1 cellular context compared by ENCODE assay signal in the genomic region with DNA sequence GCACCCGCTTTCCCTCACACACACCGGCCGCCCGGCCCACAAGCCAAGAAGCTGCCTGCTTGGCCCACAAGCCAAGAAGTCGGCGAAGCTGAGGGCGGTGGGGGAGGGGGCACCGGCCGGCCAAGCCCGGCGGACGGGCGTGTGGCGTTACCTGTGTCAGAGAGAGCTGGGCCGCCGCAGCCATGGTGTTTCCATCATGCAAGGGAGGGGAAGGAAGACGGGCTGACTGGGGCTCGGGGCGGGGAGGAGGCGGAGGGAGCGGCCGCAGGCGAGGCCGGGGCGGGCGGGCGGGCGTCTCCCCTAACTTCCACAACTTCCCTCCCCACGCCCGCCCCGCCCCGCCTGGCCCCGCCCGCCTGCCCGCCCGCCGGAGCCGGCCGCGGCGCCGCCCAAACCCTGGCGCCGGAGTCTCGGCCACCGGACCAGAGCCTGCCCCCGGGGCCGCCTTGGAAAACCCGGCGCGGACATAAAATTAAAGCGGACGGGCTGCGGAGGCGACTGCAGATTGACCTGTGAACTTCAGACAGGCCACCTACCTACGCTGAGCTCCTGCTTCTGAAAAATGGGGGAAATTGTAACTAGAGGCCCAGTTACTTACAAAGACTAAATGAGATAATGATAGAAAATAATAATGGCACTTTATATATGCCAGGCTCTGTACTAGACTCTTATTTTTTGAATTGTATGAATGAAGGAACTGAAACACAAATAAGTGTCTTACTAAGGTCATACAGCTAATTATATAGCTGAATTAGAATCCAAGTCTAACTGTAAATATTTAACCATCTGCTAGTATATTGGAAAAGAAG.
TF ChIP-seq lines count a peak whose summit lies in the region.

A gene (minus strand): TSS at position 219 of the 809 bp plus-strand sequence. CDS start 35 bp downstream, at position 184.

TF ChIP-seq in HepG2, 621 proteins besides CTCF, POLR2A, EP300 and RAD21 (continued from another document and continues in another):
- TF ChIP-seq, protein P1, sequence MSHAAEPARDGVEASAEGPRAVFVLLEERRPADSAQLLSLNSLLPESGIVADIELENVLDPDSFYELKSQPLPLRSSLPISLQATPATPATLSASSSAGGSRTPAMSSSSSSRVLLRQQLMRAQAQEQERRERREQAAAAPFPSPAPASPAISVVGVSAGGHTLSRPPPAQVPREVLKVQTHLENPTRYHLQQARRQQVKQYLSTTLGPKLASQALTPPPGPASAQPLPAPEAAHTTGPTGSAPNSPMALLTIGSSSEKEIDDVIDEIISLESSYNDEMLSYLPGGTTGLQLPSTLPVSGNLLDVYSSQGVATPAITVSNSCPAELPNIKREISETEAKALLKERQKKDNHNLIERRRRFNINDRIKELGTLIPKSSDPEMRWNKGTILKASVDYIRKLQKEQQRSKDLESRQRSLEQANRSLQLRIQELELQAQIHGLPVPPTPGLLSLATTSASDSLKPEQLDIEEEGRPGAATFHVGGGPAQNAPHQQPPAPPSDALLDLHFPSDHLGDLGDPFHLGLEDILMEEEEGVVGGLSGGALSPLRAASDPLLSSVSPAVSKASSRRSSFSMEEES (CRISPR knock-in tag; IDR thresholded peaks at IDR 0.05) = no peak
- TF ChIP-seq SOX5 (CRISPR knock-in tag; IDR thresholded peaks at IDR 0.05; ENCODE audit: borderline replicate concordance) = 0 out of 2 replicates have a peak, but pooled peaks have one; percentile 20
- TF ChIP-seq ZNF350 (CRISPR knock-in tag; IDR thresholded peaks at IDR 0.05; ENCODE audit: borderline replicate concordance, low read depth) = peak; percentile 35; the same call in 1 of the 2 replicates
- TF ChIP-seq ZNF335 (CRISPR knock-in tag; IDR thresholded peaks at IDR 0.05) = no peak
- TF ChIP-seq NPAS2 (CRISPR knock-in tag; IDR thresholded peaks at IDR 0.05; ENCODE audit: borderline replicate concordance) = no peak
- TF ChIP-seq, protein P2, sequence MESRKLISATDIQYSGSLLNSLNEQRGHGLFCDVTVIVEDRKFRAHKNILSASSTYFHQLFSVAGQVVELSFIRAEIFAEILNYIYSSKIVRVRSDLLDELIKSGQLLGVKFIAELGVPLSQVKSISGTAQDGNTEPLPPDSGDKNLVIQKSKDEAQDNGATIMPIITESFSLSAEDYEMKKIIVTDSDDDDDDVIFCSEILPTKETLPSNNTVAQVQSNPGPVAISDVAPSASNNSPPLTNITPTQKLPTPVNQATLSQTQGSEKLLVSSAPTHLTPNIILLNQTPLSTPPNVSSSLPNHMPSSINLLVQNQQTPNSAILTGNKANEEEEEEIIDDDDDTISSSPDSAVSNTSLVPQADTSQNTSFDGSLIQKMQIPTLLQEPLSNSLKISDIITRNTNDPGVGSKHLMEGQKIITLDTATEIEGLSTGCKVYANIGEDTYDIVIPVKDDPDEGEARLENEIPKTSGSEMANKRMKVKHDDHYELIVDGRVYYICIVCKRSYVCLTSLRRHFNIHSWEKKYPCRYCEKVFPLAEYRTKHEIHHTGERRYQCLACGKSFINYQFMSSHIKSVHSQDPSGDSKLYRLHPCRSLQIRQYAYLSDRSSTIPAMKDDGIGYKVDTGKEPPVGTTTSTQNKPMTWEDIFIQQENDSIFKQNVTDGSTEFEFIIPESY (CRISPR knock-in tag; IDR thresholded peaks at IDR 0.05) = no peak
- no peak for TF ChIP-seq TAF15 (IDR thresholded peaks at IDR 0.05; ENCODE audit: low read depth, low read length, poor library complexity, severe bottlenecking)
- TF ChIP-seq JUNB (CRISPR knock-in tag; IDR thresholded peaks at IDR 0.05; ENCODE audit: borderline replicate concordance) = no peak
- TF ChIP-seq MAF1 (CRISPR knock-in tag; IDR thresholded peaks at IDR 0.05; ENCODE audit: borderline replicate concordance) = no peak
- no peak for TF ChIP-seq SP1 (IDR thresholded peaks at IDR 0.05)
- 0 out of 2 replicates have a peak, but pooled peaks have one; percentile 32 for TF ChIP-seq SP1 (CRISPR knock-in tag; IDR thresholded peaks at IDR 0.05)
- TF ChIP-seq, protein P3, sequence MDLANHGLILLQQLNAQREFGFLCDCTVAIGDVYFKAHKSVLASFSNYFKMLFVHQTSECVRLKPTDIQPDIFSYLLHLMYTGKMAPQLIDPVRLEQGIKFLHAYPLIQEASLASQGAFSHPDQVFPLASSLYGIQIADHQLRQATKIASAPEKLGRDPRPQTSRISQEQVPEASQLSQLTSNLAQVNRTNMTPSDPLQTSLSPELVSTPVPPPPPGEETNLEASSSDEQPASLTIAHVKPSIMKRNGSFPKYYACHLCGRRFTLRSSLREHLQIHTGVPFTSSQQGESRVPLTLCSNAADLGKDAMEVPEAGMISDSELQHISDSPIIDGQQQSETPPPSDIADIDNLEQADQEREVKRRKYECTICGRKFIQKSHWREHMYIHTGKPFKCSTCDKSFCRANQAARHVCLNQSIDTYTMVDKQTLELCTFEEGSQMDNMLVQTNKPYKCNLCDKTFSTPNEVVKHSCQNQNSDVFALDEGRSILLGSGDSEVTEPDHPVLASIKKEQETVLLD (CRISPR knock-in tag; IDR thresholded peaks at IDR 0.05; ENCODE audit: low read depth) = peak; percentile 80
- no peak for TF ChIP-seq EZH2 (conservative IDR thresholded peaks at IDR 0.05; ENCODE audit: low read depth, low read length)
- peak in 1 of 2 experiments; percentile 70; a peak in 2 of 4 replicates for TF ChIP-seq KLF16 (CRISPR knock-in tag; IDR thresholded peaks at IDR 0.05)
- no peak for TF ChIP-seq STAT5B (CRISPR knock-in tag; IDR thresholded peaks at IDR 0.05)
- TF ChIP-seq ZNF501 (CRISPR knock-in tag; IDR thresholded peaks at IDR 0.05) = peak; percentile 72
- TF ChIP-seq, protein P4, sequence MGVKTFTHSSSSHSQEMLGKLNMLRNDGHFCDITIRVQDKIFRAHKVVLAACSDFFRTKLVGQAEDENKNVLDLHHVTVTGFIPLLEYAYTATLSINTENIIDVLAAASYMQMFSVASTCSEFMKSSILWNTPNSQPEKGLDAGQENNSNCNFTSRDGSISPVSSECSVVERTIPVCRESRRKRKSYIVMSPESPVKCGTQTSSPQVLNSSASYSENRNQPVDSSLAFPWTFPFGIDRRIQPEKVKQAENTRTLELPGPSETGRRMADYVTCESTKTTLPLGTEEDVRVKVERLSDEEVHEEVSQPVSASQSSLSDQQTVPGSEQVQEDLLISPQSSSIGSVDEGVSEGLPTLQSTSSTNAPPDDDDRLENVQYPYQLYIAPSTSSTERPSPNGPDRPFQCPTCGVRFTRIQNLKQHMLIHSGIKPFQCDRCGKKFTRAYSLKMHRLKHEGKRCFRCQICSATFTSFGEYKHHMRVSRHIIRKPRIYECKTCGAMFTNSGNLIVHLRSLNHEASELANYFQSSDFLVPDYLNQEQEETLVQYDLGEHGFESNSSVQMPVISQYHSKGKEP (CRISPR knock-in tag; IDR thresholded peaks at IDR 0.05) = no peak
- no peak for TF ChIP-seq ZNF550 (CRISPR knock-in tag; IDR thresholded peaks at IDR 0.05; ENCODE audit: borderline replicate concordance)
- no peak for TF ChIP-seq ZNF468 (CRISPR knock-in tag; IDR thresholded peaks at IDR 0.05)
- TF ChIP-seq KLF13 (CRISPR knock-in tag; IDR thresholded peaks at IDR 0.05) = no peak
- no peak for TF ChIP-seq ZNF101 (CRISPR knock-in tag; IDR thresholded peaks at IDR 0.05; ENCODE audit: borderline replicate concordance, low read depth)
- TF ChIP-seq, protein P5, sequence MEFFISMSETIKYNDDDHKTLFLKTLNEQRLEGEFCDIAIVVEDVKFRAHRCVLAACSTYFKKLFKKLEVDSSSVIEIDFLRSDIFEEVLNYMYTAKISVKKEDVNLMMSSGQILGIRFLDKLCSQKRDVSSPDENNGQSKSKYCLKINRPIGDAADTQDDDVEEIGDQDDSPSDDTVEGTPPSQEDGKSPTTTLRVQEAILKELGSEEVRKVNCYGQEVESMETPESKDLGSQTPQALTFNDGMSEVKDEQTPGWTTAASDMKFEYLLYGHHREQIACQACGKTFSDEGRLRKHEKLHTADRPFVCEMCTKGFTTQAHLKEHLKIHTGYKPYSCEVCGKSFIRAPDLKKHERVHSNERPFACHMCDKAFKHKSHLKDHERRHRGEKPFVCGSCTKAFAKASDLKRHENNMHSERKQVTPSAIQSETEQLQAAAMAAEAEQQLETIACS (CRISPR knock-in tag; IDR thresholded peaks at IDR 0.05) = no peak
- TF ChIP-seq ZBTB8A (CRISPR knock-in tag; IDR thresholded peaks at IDR 0.05; ENCODE audit: borderline replicate concordance, low read depth) = no peak
- no peak for TF ChIP-seq MIER3 (CRISPR knock-in tag; IDR thresholded peaks at IDR 0.05; ENCODE audit: borderline replicate concordance)
- no peak for TF ChIP-seq SRF (IDR thresholded peaks at IDR 0.05; ENCODE audit: low read depth, low read length)
- no peak for TF ChIP-seq NONO (IDR thresholded peaks at IDR 0.05)
- peak; percentile 72 for TF ChIP-seq NONO (CRISPR knock-in tag; conservative IDR thresholded peaks at IDR 0.05)
- TF ChIP-seq, protein P6, sequence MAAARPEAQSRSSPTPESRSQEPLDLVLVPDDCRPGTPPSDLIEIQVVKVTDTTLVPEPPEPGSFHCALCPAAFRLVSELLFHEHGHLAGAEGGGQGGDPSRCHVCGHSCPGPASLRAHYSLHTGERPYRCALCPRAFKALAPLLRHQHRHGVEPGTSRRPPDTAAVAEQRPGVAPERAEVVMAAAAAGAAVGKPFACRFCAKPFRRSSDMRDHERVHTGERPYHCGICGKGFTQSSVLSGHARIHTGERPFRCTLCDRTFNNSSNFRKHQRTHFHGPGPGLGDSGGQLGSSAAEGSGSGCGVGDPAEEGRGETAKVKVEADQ (CRISPR knock-in tag; IDR thresholded peaks at IDR 0.05; ENCODE audit: borderline replicate concordance) = 0 out of 2 replicates have a peak, but pooled peaks have one; percentile 47
- no peak for TF ChIP-seq RFX3 (CRISPR knock-in tag; IDR thresholded peaks at IDR 0.05)
- no peak for TF ChIP-seq ZNF747 (CRISPR knock-in tag; IDR thresholded peaks at IDR 0.05; ENCODE audit: borderline replicate concordance)
- TF ChIP-seq, protein P7, sequence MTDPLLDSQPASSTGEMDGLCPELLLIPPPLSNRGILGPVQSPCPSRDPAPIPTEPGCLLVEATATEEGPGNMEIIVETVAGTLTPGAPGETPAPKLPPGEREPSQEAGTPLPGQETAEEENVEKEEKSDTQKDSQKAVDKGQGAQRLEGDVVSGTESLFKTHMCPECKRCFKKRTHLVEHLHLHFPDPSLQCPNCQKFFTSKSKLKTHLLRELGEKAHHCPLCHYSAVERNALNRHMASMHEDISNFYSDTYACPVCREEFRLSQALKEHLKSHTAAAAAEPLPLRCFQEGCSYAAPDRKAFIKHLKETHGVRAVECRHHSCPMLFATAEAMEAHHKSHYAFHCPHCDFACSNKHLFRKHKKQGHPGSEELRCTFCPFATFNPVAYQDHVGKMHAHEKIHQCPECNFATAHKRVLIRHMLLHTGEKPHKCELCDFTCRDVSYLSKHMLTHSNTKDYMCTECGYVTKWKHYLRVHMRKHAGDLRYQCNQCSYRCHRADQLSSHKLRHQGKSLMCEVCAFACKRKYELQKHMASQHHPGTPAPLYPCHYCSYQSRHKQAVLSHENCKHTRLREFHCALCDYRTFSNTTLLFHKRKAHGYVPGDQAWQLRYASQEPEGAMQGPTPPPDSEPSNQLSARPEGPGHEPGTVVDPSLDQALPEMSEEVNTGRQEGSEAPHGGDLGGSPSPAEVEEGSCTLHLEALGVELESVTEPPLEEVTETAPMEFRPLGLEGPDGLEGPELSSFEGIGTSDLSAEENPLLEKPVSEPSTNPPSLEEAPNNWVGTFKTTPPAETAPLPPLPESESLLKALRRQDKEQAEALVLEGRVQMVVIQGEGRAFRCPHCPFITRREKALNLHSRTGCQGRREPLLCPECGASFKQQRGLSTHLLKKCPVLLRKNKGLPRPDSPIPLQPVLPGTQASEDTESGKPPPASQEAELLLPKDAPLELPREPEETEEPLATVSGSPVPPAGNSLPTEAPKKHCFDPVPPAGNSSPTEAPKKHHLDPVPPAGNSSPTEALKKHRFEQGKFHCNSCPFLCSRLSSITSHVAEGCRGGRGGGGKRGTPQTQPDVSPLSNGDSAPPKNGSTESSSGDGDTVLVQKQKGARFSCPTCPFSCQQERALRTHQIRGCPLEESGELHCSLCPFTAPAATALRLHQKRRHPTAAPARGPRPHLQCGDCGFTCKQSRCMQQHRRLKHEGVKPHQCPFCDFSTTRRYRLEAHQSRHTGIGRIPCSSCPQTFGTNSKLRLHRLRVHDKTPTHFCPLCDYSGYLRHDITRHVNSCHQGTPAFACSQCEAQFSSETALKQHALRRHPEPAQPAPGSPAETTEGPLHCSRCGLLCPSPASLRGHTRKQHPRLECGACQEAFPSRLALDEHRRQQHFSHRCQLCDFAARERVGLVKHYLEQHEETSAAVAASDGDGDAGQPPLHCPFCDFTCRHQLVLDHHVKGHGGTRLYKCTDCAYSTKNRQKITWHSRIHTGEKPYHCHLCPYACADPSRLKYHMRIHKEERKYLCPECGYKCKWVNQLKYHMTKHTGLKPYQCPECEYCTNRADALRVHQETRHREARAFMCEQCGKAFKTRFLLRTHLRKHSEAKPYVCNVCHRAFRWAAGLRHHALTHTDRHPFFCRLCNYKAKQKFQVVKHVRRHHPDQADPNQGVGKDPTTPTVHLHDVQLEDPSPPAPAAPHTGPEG (CRISPR knock-in tag; IDR thresholded peaks at IDR 0.05) = 0 out of 2 replicates have a peak, but pooled peaks have one; percentile 3
- TF ChIP-seq ARNT2 (CRISPR knock-in tag; IDR thresholded peaks at IDR 0.05; ENCODE audit: low read depth) = peak; percentile 73; the same call in 1 of the 2 replicates
- TF ChIP-seq, protein P8, sequence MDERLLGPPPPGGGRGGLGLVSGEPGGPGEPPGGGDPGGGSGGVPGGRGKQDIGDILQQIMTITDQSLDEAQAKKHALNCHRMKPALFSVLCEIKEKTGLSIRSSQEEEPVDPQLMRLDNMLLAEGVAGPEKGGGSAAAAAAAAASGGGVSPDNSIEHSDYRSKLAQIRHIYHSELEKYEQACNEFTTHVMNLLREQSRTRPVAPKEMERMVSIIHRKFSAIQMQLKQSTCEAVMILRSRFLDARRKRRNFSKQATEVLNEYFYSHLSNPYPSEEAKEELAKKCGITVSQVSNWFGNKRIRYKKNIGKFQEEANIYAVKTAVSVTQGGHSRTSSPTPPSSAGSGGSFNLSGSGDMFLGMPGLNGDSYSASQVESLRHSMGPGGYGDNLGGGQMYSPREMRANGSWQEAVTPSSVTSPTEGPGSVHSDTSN (CRISPR knock-in tag; IDR thresholded peaks at IDR 0.05) = no peak
- TF ChIP-seq NFIB (CRISPR knock-in tag; IDR thresholded peaks at IDR 0.05; ENCODE audit: borderline replicate concordance) = no peak
- TF ChIP-seq RBM22 (optimal IDR thresholded peaks at IDR 0.05; ENCODE audit: low read length) = no peak
- TF ChIP-seq, protein P9, sequence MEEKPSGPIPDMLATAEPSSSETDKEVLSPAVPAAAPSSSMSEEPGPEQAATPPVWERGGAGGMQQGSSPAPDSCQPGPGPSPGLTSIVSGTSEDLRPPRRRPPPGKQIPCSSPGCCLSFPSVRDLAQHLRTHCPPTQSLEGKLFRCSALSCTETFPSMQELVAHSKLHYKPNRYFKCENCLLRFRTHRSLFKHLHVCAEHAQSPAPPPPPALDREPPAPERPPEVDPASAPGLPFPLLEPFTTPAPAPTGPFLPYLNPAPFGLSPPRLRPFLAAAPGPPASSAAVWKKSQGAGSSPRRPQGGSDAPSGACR (CRISPR knock-in tag; IDR thresholded peaks at IDR 0.05) = no peak
- TF ChIP-seq, protein P10, sequence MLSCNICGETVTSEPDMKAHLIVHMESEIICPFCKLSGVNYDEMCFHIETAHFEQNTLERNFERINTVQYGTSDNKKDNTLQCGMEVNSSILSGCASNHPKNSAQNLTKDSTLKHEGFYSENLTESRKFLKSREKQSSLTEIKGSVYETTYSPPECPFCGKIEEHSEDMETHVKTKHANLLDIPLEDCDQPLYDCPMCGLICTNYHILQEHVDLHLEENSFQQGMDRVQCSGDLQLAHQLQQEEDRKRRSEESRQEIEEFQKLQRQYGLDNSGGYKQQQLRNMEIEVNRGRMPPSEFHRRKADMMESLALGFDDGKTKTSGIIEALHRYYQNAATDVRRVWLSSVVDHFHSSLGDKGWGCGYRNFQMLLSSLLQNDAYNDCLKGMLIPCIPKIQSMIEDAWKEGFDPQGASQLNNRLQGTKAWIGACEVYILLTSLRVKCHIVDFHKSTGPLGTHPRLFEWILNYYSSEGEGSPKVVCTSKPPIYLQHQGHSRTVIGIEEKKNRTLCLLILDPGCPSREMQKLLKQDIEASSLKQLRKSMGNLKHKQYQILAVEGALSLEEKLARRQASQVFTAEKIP (CRISPR knock-in tag; IDR thresholded peaks at IDR 0.05; ENCODE audit: borderline replicate concordance) = no peak
